Comparison of ENCODE assay signal across 24 cellular contexts in the genomic region with DNA sequence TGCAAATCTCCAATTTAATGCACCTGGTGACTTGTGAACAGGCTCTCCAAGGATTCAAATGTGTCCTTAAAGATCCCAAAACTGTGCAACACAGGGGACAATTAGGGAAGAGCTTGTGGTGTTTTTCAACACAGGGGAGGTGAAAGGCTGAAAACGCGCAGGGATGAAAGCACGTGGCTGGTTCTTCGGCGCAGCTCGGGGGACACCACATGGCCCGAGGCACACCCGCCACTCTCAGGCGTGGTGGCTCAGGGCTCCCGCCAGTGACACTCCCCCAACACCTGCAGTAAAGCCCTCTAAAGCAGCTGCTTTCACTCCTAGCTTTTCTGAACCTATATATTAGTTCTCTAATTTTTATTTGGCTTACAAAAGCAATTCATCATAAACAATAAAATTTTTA.
"Had no signal": no experiment of that assay in that cellular context is flagged by ENCODE, and none has a peak within 500 bp of the region (broad histone marks: within the 10 kb centered on the region; RNA-seq: fewer than 3 reads in every experiment).

No MANE protein-coding gene starts in this region.

- H3K4me1 ChIP-seq: colonic mucosa, esophagus squamous epithelium, gastroesophageal sphincter, heart left ventricle, left lung had no signal

- H3K36me3 ChIP-seq: colonic mucosa, esophagus squamous epithelium, gastroesophageal sphincter, heart left ventricle, left lung had no signal

- H3K27me3 ChIP-seq: colonic mucosa, esophagus squamous epithelium, hepatocyte, left lung had no signal

- ATAC-seq: effector memory CD8-positive, alpha-beta T cell; esophagus mucosa; gastroesophageal sphincter; heart left ventricle; left cardiac atrium; left lung; left ventricle myocardium superior; naive thymus-derived CD4-positive, alpha-beta T cell had no signal

- DNase-seq: colonic mucosa; cortex of kidney; effector CD8-positive, alpha-beta T cell; effector memory CD8-positive, alpha-beta T cell; endodermal cell; erythroblast; esophagus squamous epithelium; foreskin fibroblast; foreskin melanocyte; heart left ventricle; hypothalamus; immature natural killer cell; left cardiac atrium; left lung; left ventricle myocardium superior; mammary epithelial cell; mesendoderm; midbrain; naive thymus-derived CD4-positive, alpha-beta T cell had no signal

- H3K9me3 ChIP-seq: colonic mucosa, esophagus squamous epithelium had no signal

- H3K27ac ChIP-seq: colonic mucosa, epithelial cell of prostate, esophagus squamous epithelium, gastroesophageal sphincter, heart left ventricle, hepatocyte, left lung had no signal

- H3K4me3 ChIP-seq: colonic mucosa, esophagus squamous epithelium, gastroesophageal sphincter, heart left ventricle, hepatocyte, left lung, lung had no signal
